In genomic region chr7:154906201-154906600, GRCh38 we compare ENCODE assay signal across 23 cellular contexts.
DNase-seq lines count a peak whose midpoint lies in the region; ATAC-seq and TF ChIP-seq lines count a peak whose summit lies in the region.
"Had no signal": no experiment of that assay in that cellular context is flagged by ENCODE, and none has a peak within 500 bp of the region (broad histone marks: within the 10 kb centered on the region; RNA-seq: fewer than 3 reads in every experiment).

No MANE protein-coding gene starts in this region.

- DNase-seq in activated effector memory CD4-positive, alpha-beta T cell treated with anti-CD3 and anti-CD28 coated beads, Interleukin-2, amount 50 U/mL, for 16 hours: peak; percentile 30
- no peak for DNase-seq in activated effector memory CD4-positive, alpha-beta T cell treated with Interleukin-2 at 50 U/mL for 16 hours
- peak; percentile 71 for DNase-seq in osteoblast (ENCODE audit: insufficient read length, low spot score, missing footprints)
- peak; percentile 35 for DNase-seq in spleen
- no peak for DNase-seq in GM20000 (ENCODE audit: low spot score)
- DNase-seq in natural killer cell treated with Interleukin-12 subunit alpha and Interleukin-12 subunit beta and Interleukin-15 and Interleukin-18, amount 100 ng/mL, for 72 hours (ENCODE audit: low spot score): no peak
- DNase-seq: 8988T; ACHN; AML-193; BE2C; CD4-positive, alpha-beta T cell; CD8-positive, alpha-beta memory T cell; DMS 273 treated with DMSO at 0.1 percent for 48 hours; DMS79; EL; GDM1; H9 had no signal

- H3K27me3 ChIP-seq in osteoblast (ENCODE audit: insufficient read depth, low read length): no peaks in the 10 kb centered on the region
- peaks cover 0 to 26% (median 0%) of the 10 kb centered on the region in 7 donors for H3K27me3 ChIP-seq in spleen (replicated peaks in 1 of 7)
- H3K27me3 ChIP-seq: BE2C; BLaER1 treated with 17β-estradiol and CSF1 and Interleukin-3, amounts not matched to agents 10 nM and 100 nM had no signal

- no peak for TF ChIP-seq POLR2A in spleen (IDR thresholded peaks at IDR 0.05)

- no peak overlapping the region for H3K4me3 Mint-ChIP-seq in natural killer cell treated with Interleukin-12 subunit alpha and Interleukin-12 subunit beta and Interleukin-15 and Interleukin-18, amount 100 ng/mL, for 72 hours
- H3K4me3 Mint-ChIP-seq: CD14-positive monocyte; CD4-positive, alpha-beta T cell; CD8-positive, alpha-beta memory T cell; GM23338; H9 had no signal

- 83 to 92% (median 89%) methylated on average over 7 of the region's 7 CpGs for WGBS in spleen, 5 donors

- no peak overlapping the region for H2AFZ ChIP-seq in osteoblast (ENCODE audit: low read length)
- H2AFZ ChIP-seq: GM23338 had no signal

- H3K9me3 ChIP-seq in osteoblast (ENCODE audit: low read depth, low read length) (no peaks in the 10 kb centered on the region), spleen (peaks cover 0 to 16% (median 2%) of the 10 kb centered on the region in 8 donors)

- H3K4me2 ChIP-seq in osteoblast (ENCODE audit: insufficient read depth, low read length): no peak overlapping the region
- H3K4me2 ChIP-seq: A549; BLaER1 treated with 17β-estradiol and CSF1 and Interleukin-3, amounts not matched to agents 10 nM and 100 nM; GM23338 had no signal

- H4K20me1 ChIP-seq in osteoblast (ENCODE audit: insufficient read depth, low read length): no peaks in the 10 kb centered on the region
- H4K20me1 ChIP-seq: BLaER1 treated with 17β-estradiol and CSF1 and Interleukin-3, amounts not matched to agents 10 nM and 100 nM had no signal

- H3K36me3 Mint-ChIP-seq in natural killer cell treated with Interleukin-12 subunit alpha and Interleukin-12 subunit beta and Interleukin-15 and Interleukin-18, amount 100 ng/mL, for 72 hours: no peaks in the 10 kb centered on the region
- H3K36me3 Mint-ChIP-seq: CD14-positive monocyte; CD8-positive, alpha-beta memory T cell had no signal

- no peaks in the 10 kb centered on the region for H3K79me2 ChIP-seq in osteoblast (ENCODE audit: insufficient read depth, low read length)

- H3K4me3 ChIP-seq in osteoblast (ENCODE audit: insufficient read depth, low read length): no peak overlapping the region
- H3K4me3 ChIP-seq in spleen: no peak overlapping the region
- H3K4me3 ChIP-seq: A549; BLaER1 treated with 17β-estradiol and CSF1 and Interleukin-3, amounts not matched to agents 10 nM and 100 nM; GM12878; GM23338 had no signal

- peaks cover 0 to 3% of the 10 kb centered on the region in 2 donors for H3K27me3 Mint-ChIP-seq in natural killer cell treated with Interleukin-12 subunit alpha and Interleukin-12 subunit beta and Interleukin-15 and Interleukin-18, amount 100 ng/mL, for 72 hours

- peaks cover under 1% of the 10 kb centered on the region for H3K9me3 Mint-ChIP-seq in natural killer cell treated with Interleukin-12 subunit alpha and Interleukin-12 subunit beta and Interleukin-15 and Interleukin-18, amount 100 ng/mL, for 72 hours
- H3K9me3 Mint-ChIP-seq: CD4-positive, alpha-beta T cell had no signal

- H3K4me1 Mint-ChIP-seq in natural killer cell treated with Interleukin-12 subunit alpha and Interleukin-12 subunit beta and Interleukin-15 and Interleukin-18, amount 100 ng/mL, for 72 hours (ENCODE audit: low read depth in 2 of 2): no peaks in the 10 kb centered on the region
- H3K4me1 Mint-ChIP-seq: CD14-positive monocyte, GM23338 had no signal

- H3K4me1 ChIP-seq in osteoblast (ENCODE audit: insufficient read depth, low read length) (no peaks in the 10 kb centered on the region), spleen (no peaks in the 10 kb centered on the region)
- H3K4me1 ChIP-seq: A549; BE2C; BLaER1 treated with 17β-estradiol and CSF1 and Interleukin-3, amounts not matched to agents 10 nM and 100 nM had no signal

- no peak for TF ChIP-seq CTCF in osteoblast (IDR thresholded peaks at IDR 0.05; ENCODE audit: extremely low read depth, low read depth, low read length)
- no peak for TF ChIP-seq CTCF in spleen (IDR thresholded peaks at IDR 0.05 in 8 of 11, conservative IDR thresholded peaks at IDR 0.05 in 3 of 11)
- TF ChIP-seq CTCF in GM20000 (IDR thresholded peaks at IDR 0.05; ENCODE audit: extremely low read depth, missing control alignments): no peak

- no peak overlapping the region for H3K27ac Mint-ChIP-seq in natural killer cell treated with Interleukin-12 subunit alpha and Interleukin-12 subunit beta and Interleukin-15 and Interleukin-18, amount 100 ng/mL, for 72 hours
- H3K27ac Mint-ChIP-seq: CD4-positive, alpha-beta T cell; CD8-positive, alpha-beta memory T cell; GM23338; H9 had no signal

- H3K36me3 ChIP-seq in osteoblast (ENCODE audit: insufficient read depth, low read length) (no peaks in the 10 kb centered on the region), spleen (no peaks in the 10 kb centered on the region)
- H3K36me3 ChIP-seq: BE2C; BLaER1 treated with 17β-estradiol and CSF1 and Interleukin-3, amounts not matched to agents 10 nM and 100 nM had no signal

- intact Hi-C loops in spleen (cut with DNase I; ENCODE audit: low total_unique reads): no loop called here

- no peak for ATAC-seq in natural killer cell treated with Interleukin-12 subunit alpha and Interleukin-12 subunit beta and Interleukin-15 and Interleukin-18, amount 100 ng/mL, for 72 hours
- ATAC-seq: A549, GM12878, GM23338, HCT116 had no signal

- H3K27ac ChIP-seq in osteoblast (ENCODE audit: low read depth, low read length) (no peak overlapping the region), spleen (no peak overlapping the region)
- H3K27ac ChIP-seq: A549; BLaER1 treated with 17β-estradiol and CSF1 and Interleukin-3, amounts not matched to agents 10 nM and 100 nM had no signal

Comparison
In these comparisons a context has a peak if more than half of its experiments do, and no peak if none do; other contexts are left out.
1. DNase-seq: peak in activated effector memory CD4-positive, alpha-beta T cell treated with anti-CD3 and anti-CD28 coated beads, Interleukin-2, amount 50 U/mL, for 16 hours (single experiment), osteoblast (single experiment) and spleen (single experiment); none in activated effector memory CD4-positive, alpha-beta T cell treated with Interleukin-2 at 50 U/mL for 16 hours (single experiment), GM20000 (single experiment) and natural killer cell treated with Interleukin-12 subunit alpha and Interleukin-12 subunit beta and Interleukin-15 and Interleukin-18, amount 100 ng/mL, for 72 hours (single experiment).